In genomic region chr2:240643811-240644150, GRCh38 we compare ENCODE assay signal across 27 cellular contexts. TPM values are rescaled to one million over a fixed set of nuclear protein-coding genes. Genes with fewer than 3 reads are reported as not detected.
A peak's percentile ranks its signal among the peaks of the same experiment; 100 is the strongest.
DNase-seq lines count a peak whose midpoint lies in the region; ATAC-seq and TF ChIP-seq lines count a peak whose summit lies in the region.
"Had no signal": no experiment of that assay in that cellular context is flagged by ENCODE, and none has a peak within 500 bp of the region (broad histone marks: within the 10 kb centered on the region; RNA-seq: fewer than 3 reads in every experiment).

No MANE protein-coding gene starts in this region.

- POLR2A ChIA-PET in activated CD8-positive, alpha-beta T cell treated with anti-CD3 and anti-CD28 coated beads, Interleukin-2, amount 10 ng/mL, durations not matched to agents 7 days and 5 days (lab: Charles Lee), result no interaction called here
- POLR2A ChIA-PET in activated CD8-positive, alpha-beta T cell treated with anti-CD3 and anti-CD28 coated beads for 36 hours (lab: Charles Lee), result interaction anchor here (0.6 to 1.0 kb wide), 2 partner anchors 17 to 78 kb away, joined by 3 to 4 read pairs; no protein-coding TSS in a partner anchor

- no peak overlapping the region for H3K18ac ChIP-seq in neuronal stem cell (ENCODE audit: low read length)

- peak overlapping the region; percentile 79 for H2BK5ac ChIP-seq in neuronal stem cell (ENCODE audit: low read length)

- WGBS in neuronal stem cell (ENCODE audit: extremely low coverage in 2 of 2, insufficient read length in 2 of 2, insufficient replicate concordance in 1 of 2), 2 donors, result no CpG with 5 or more reads among the region's 15 CpGs

- no peak overlapping the region for H2AFZ ChIP-seq in neuronal stem cell (ENCODE audit: low read length)

- H3K36me3 Mint-ChIP-seq in activated CD8-positive, alpha-beta T cell treated with anti-CD3 and anti-CD28 coated beads, Interleukin-2, amount 10 ng/mL, durations not matched to agents 7 days and 5 days (ENCODE audit: low read depth), result no peaks in the 10 kb centered on the region
- H3K36me3 Mint-ChIP-seq in activated CD8-positive, alpha-beta T cell treated with anti-CD3 and anti-CD28 coated beads for 36 hours (ENCODE audit: low read depth), result no peaks in the 10 kb centered on the region
- peaks cover 5% of the 10 kb centered on the region for H3K36me3 Mint-ChIP-seq in central memory CD8-positive, alpha-beta T cell (ENCODE audit: insufficient read depth)

- peak overlapping the region; percentile 14 for H2BK15ac ChIP-seq in neuronal stem cell (ENCODE audit: low read length)

- H3K9me3 ChIP-seq in neuronal stem cell (replicated peaks in 1 of 2; ENCODE audit: control insufficient read depth in 2 of 2, insufficient read depth in 1 of 2, low read depth in 1 of 2, low read length in 2 of 2), result no peaks in the 10 kb centered on the region
- H3K9me3 ChIP-seq: MG63, SJSA1 had no signal

- in situ Hi-C loops in GM13976 (cut with MboI; ENCODE audit: low sequenced_read_pairs, unreplicated experiment), result no loop called here

- peaks cover 12% of the 10 kb centered on the region for H3K4me1 Mint-ChIP-seq in activated CD8-positive, alpha-beta T cell treated with anti-CD3 and anti-CD28 coated beads, Interleukin-2, amount 10 ng/mL, durations not matched to agents 7 days and 5 days (ENCODE audit: low read depth)
- peaks cover 6% of the 10 kb centered on the region for H3K4me1 Mint-ChIP-seq in activated CD8-positive, alpha-beta T cell treated with anti-CD3 and anti-CD28 coated beads for 36 hours (ENCODE audit: low read depth)
- peaks cover 8% of the 10 kb centered on the region for H3K4me1 Mint-ChIP-seq in central memory CD8-positive, alpha-beta T cell

- no peaks in the 10 kb centered on the region for H3K36me3 ChIP-seq in neuronal stem cell (replicated peaks in 1 of 2; ENCODE audit: control insufficient read depth in 2 of 2, insufficient read depth in 2 of 2, low read length in 2 of 2)
- H3K36me3 ChIP-seq: BLaER1 treated with 17β-estradiol and CSF1 and Interleukin-3, amounts not matched to agents 10 nM and 100 nM; MG63; SJSA1 had no signal

- no peak overlapping the region for H3K27ac Mint-ChIP-seq in activated CD8-positive, alpha-beta T cell treated with anti-CD3 and anti-CD28 coated beads, Interleukin-2, amount 10 ng/mL, durations not matched to agents 7 days and 5 days
- H3K27ac Mint-ChIP-seq in activated CD8-positive, alpha-beta T cell treated with anti-CD3 and anti-CD28 coated beads for 36 hours, result no peak overlapping the region
- H3K27ac Mint-ChIP-seq in central memory CD8-positive, alpha-beta T cell (ENCODE audit: low read depth), result peak overlapping the region; percentile 41
- H3K27ac Mint-ChIP-seq: CD4-positive, alpha-beta T cell had no signal

- no peak overlapping the region for H4K91ac ChIP-seq in neuronal stem cell (ENCODE audit: low read depth, low read length, poor library complexity)

- no peak overlapping the region for H4K8ac ChIP-seq in neuronal stem cell (ENCODE audit: low read depth, low read length)

- H3K23ac ChIP-seq in neuronal stem cell (ENCODE audit: low read depth, low read length, poor library complexity), result no peak overlapping the region

- no peak overlapping the region for H3K4me2 ChIP-seq in neuronal stem cell (ENCODE audit: insufficient read depth, low read length, poor library complexity, severe bottlenecking)

- no peak overlapping the region for H3K4ac ChIP-seq in neuronal stem cell (ENCODE audit: low read length)

- H3K27ac ChIP-seq in neuronal stem cell (replicated peaks; ENCODE audit: low read length), result no peak overlapping the region
- H3K27ac ChIP-seq: BLaER1 treated with 17β-estradiol and CSF1 and Interleukin-3, amounts not matched to agents 10 nM and 100 nM; SJSA1 had no signal

- H3K14ac ChIP-seq in neuronal stem cell (ENCODE audit: low read length), result no peak overlapping the region

- no peak overlapping the region for H2BK12ac ChIP-seq in neuronal stem cell (ENCODE audit: low read length)

- no peak overlapping the region for H3K4me3 ChIP-seq in neuronal stem cell (ENCODE audit: low read length in 2 of 2)
- H3K4me3 ChIP-seq: BLaER1 treated with 17β-estradiol and CSF1 and Interleukin-3, amounts not matched to agents 10 nM and 100 nM; MG63; SJSA1 had no signal

- no peak overlapping the region for H2BK120ac ChIP-seq in neuronal stem cell (ENCODE audit: low read depth, low read length)

- CTCF ChIA-PET in activated CD8-positive, alpha-beta T cell treated with anti-CD3 and anti-CD28 coated beads, Interleukin-2, amount 10 ng/mL, durations not matched to agents 7 days and 5 days (lab: Charles Lee), result no interaction called here
- CTCF ChIA-PET in activated CD8-positive, alpha-beta T cell treated with anti-CD3 and anti-CD28 coated beads for 36 hours (lab: Charles Lee), result no interaction called here

- TF ChIP-seq CTCF in activated CD8-positive, alpha-beta T cell treated with anti-CD3 and anti-CD28 coated beads for 36 hours (IDR thresholded peaks at IDR 0.05), result no peak
- TF ChIP-seq CTCF in GM13976 (IDR thresholded peaks at IDR 0.05; ENCODE audit: borderline replicate concordance, control extremely low read depth, extremely low read depth, insufficient read depth, missing control alignments), result no peak

- peaks cover 3% of the 10 kb centered on the region for H3K79me1 ChIP-seq in neuronal stem cell (ENCODE audit: low read depth, low read length)

- no peaks in the 10 kb centered on the region for H3K9me3 Mint-ChIP-seq in activated CD8-positive, alpha-beta T cell treated with anti-CD3 and anti-CD28 coated beads, Interleukin-2, amount 10 ng/mL, durations not matched to agents 7 days and 5 days (ENCODE audit: insufficient read depth)
- H3K9me3 Mint-ChIP-seq in activated CD8-positive, alpha-beta T cell treated with anti-CD3 and anti-CD28 coated beads for 36 hours, result no peaks in the 10 kb centered on the region
- no peaks in the 10 kb centered on the region for H3K9me3 Mint-ChIP-seq in central memory CD8-positive, alpha-beta T cell
- H3K9me3 Mint-ChIP-seq: CD4-positive, alpha-beta T cell had no signal

- no peak overlapping the region for H3K4me3 Mint-ChIP-seq in activated CD8-positive, alpha-beta T cell treated with anti-CD3 and anti-CD28 coated beads, Interleukin-2, amount 10 ng/mL, durations not matched to agents 7 days and 5 days
- no peak overlapping the region for H3K4me3 Mint-ChIP-seq in activated CD8-positive, alpha-beta T cell treated with anti-CD3 and anti-CD28 coated beads for 36 hours
- no peak overlapping the region for H3K4me3 Mint-ChIP-seq in central memory CD8-positive, alpha-beta T cell
- H3K4me3 Mint-ChIP-seq: CD4-positive, alpha-beta T cell had no signal

- peak overlapping the region; percentile 63 for H3K9ac ChIP-seq in neuronal stem cell (ENCODE audit: low read depth, low read length, poor library complexity)
- H3K9ac ChIP-seq: BLaER1 treated with 17β-estradiol and CSF1 and Interleukin-3, amounts not matched to agents 10 nM and 100 nM had no signal

- H3K27me3 ChIP-seq in neuronal stem cell (ENCODE audit: control insufficient read depth in 3 of 3, insufficient read depth in 3 of 3, low read depth in 1 of 3, low read length in 3 of 3), result peaks cover 0 to 33% (median 0%) of the 10 kb centered on the region in 3 experiments

- peaks cover 4 to 9% of the 10 kb centered on the region in 2 donors for H3K4me1 ChIP-seq in neuronal stem cell (ENCODE audit: control insufficient read depth in 2 of 2, insufficient read depth in 1 of 2, low read depth in 1 of 2, low read length in 2 of 2)
- H3K4me1 ChIP-seq: SJSA1 had no signal

- peaks cover 13% of the 10 kb centered on the region for H3K27me3 Mint-ChIP-seq in activated CD8-positive, alpha-beta T cell treated with anti-CD3 and anti-CD28 coated beads, Interleukin-2, amount 10 ng/mL, durations not matched to agents 7 days and 5 days (ENCODE audit: low read depth)
- H3K27me3 Mint-ChIP-seq in activated CD8-positive, alpha-beta T cell treated with anti-CD3 and anti-CD28 coated beads for 36 hours, result peaks cover 2% of the 10 kb centered on the region
- H3K27me3 Mint-ChIP-seq in central memory CD8-positive, alpha-beta T cell, result peaks cover 17% of the 10 kb centered on the region

- DNase-seq in activated CD8-positive, alpha-beta T cell treated with anti-CD3 and anti-CD28 coated beads, Interleukin-2, amount 10 ng/mL, durations not matched to agents 7 days and 5 days, result peak; percentile 15
- no peak for DNase-seq in activated CD8-positive, alpha-beta T cell treated with anti-CD3 and anti-CD28 coated beads for 36 hours
- DNase-seq in 8988T (peak; percentile 20), neuronal stem cell (ENCODE audit: low spot score) (no peak), GM13976 (ENCODE audit: low spot score) (no peak)
- no peak for DNase-seq in central memory CD8-positive, alpha-beta T cell (ENCODE audit: low spot score in 2 of 2)
- DNase-seq: AML-193; CD4-positive, alpha-beta T cell; DMS53; HCEC 1CT; IMR-90; KG1; MG63; NCI-H1105 treated with DMSO at 0.1 percent for 48 hours; NCI-H146; NCI-H2029; NCI-H446 treated with DMSO at 0.1 percent for 48 hours; Right ventricle myocardium superior; RPMI8226 had no signal

- intact Hi-C loops in activated CD8-positive, alpha-beta T cell treated with anti-CD3 and anti-CD28 coated beads for 36 hours (cut with micrococcal nuclease), result no loop called here

- no peak for ATAC-seq in activated CD8-positive, alpha-beta T cell treated with anti-CD3 and anti-CD28 coated beads, Interleukin-2, amount 10 ng/mL, durations not matched to agents 7 days and 5 days
- no peak for ATAC-seq in activated CD8-positive, alpha-beta T cell treated with anti-CD3 and anti-CD28 coated beads for 36 hours
- no peak for ATAC-seq in central memory CD8-positive, alpha-beta T cell (replicated peaks; ENCODE audit: extremely low read depth, poor library complexity, severe bottlenecking)
- ATAC-seq in HG02840 (IDR thresholded peaks at IDR 0.05; ENCODE audit: low FRiP score, unreplicated experiment) (no peak), GM21723 (IDR thresholded peaks at IDR 0.05; ENCODE audit: unreplicated experiment) (no peak)

- peak overlapping the region; percentile 49 for H2AK5ac ChIP-seq in neuronal stem cell (ENCODE audit: low read depth, low read length)

RNA-seq across cellular contexts. Expression of gene GPR35, which starts 18.5 kb away (rescaled TPM):
- total RNA-seq in activated CD8-positive, alpha-beta T cell treated with anti-CD3 and anti-CD28 coated beads, Interleukin-2, amount 10 ng/mL, durations not matched to agents 7 days and 5 days, result 10 to 100 TPM; 21.6 to 23.8 TPM
- 10 to 100 TPM; 14.4 to 14.6 TPM for total RNA-seq in activated CD8-positive, alpha-beta T cell treated with anti-CD3 and anti-CD28 coated beads for 36 hours
- polyA plus RNA-seq in neuronal stem cell (2013, experiment 1 of 2), result 0.92 TPM
- 0.96 TPM for polyA plus RNA-seq in neuronal stem cell (2013, experiment 2 of 2)
- total RNA-seq: G401, H1, IMR-90 had no signal

RNA-seq across cellular contexts. Expression of gene AQP12B, which starts 38.9 kb away (rescaled TPM):
- not detected for total RNA-seq in activated CD8-positive, alpha-beta T cell treated with anti-CD3 and anti-CD28 coated beads, Interleukin-2, amount 10 ng/mL, durations not matched to agents 7 days and 5 days
- total RNA-seq in activated CD8-positive, alpha-beta T cell treated with anti-CD3 and anti-CD28 coated beads for 36 hours, result not detected
- not detected for polyA plus RNA-seq in neuronal stem cell (2013, experiment 1 of 2)
- polyA plus RNA-seq in neuronal stem cell (2013, experiment 2 of 2), result not detected
- total RNA-seq: A172; CD4-positive, alpha-beta T cell; Daoy; G401; H1; IMR-90; Right ventricle myocardium superior; SJSA1 had no signal
- polyA plus RNA-seq: H1, IMR-90 had no signal

RNA-seq across cellular contexts. Expression of gene AQP12A, which starts 47.9 kb away (rescaled TPM):
- total RNA-seq in activated CD8-positive, alpha-beta T cell treated with anti-CD3 and anti-CD28 coated beads, Interleukin-2, amount 10 ng/mL, durations not matched to agents 7 days and 5 days, result not detected
- total RNA-seq in activated CD8-positive, alpha-beta T cell treated with anti-CD3 and anti-CD28 coated beads for 36 hours, result not detected
- polyA plus RNA-seq in neuronal stem cell (2013, experiment 1 of 2), result 0.10 TPM
- not detected for polyA plus RNA-seq in neuronal stem cell (2013, experiment 2 of 2)
- total RNA-seq: A172; CD4-positive, alpha-beta T cell; Daoy; G401; H1; IMR-90; Right ventricle myocardium superior; SJSA1 had no signal
- polyA plus RNA-seq: H1, IMR-90 had no signal

RNA-seq across cellular contexts. Expression of gene CAPN10, which starts 57.2 kb away (rescaled TPM):
- 10 to 100 TPM; 53.0 to 61.2 TPM for total RNA-seq in activated CD8-positive, alpha-beta T cell treated with anti-CD3 and anti-CD28 coated beads, Interleukin-2, amount 10 ng/mL, durations not matched to agents 7 days and 5 days
- total RNA-seq in activated CD8-positive, alpha-beta T cell treated with anti-CD3 and anti-CD28 coated beads for 36 hours, result 10 to 100 TPM; 26.8 to 29.1 TPM
- 24.5 TPM for polyA plus RNA-seq in neuronal stem cell (2013, experiment 1 of 2)
- polyA plus RNA-seq in neuronal stem cell (2013, experiment 2 of 2), result 23.9 TPM

Comparison
In these comparisons a context has a peak if more than half of its experiments do, and no peak if none do; other contexts are left out.
1. DNase-seq: peak in activated CD8-positive, alpha-beta T cell treated with anti-CD3 and anti-CD28 coated beads, Interleukin-2, amount 10 ng/mL, durations not matched to agents 7 days and 5 days (single experiment) and 8988T (single experiment); none in activated CD8-positive, alpha-beta T cell treated with anti-CD3 and anti-CD28 coated beads for 36 hours (single experiment), central memory CD8-positive, alpha-beta T cell (0 of 2), neuronal stem cell (single experiment) and GM13976 (single experiment).